10 cellular contexts compared by ENCODE assay signal in the genomic region with DNA sequence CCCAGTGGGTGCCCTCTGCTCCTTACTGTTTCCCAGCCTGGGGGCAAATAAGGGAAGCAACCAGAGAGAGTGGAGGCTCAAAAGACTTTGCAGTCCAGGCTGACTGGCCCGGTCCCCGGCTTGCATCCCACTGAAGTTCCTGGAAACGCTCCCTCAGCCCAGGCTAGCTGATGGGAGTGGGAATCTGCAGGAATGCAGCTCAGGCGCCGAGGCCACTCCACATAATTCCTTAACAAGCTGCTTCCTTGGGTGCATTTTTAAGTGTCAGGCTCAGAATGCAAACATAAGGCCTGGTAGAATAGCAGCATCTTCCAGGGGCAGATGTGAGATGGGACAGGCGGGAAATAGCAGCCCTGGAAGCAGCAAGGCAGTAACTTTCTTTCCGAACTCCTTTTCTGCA. TPM values are rescaled to one million over a fixed set of nuclear protein-coding genes. Genes with fewer than 3 reads are reported as not detected.
A peak's percentile ranks its signal among the peaks of the same experiment; 100 is the strongest.
DNase-seq lines count a peak whose midpoint lies in the region; ATAC-seq and TF ChIP-seq lines count a peak whose summit lies in the region.
"Had no signal": no experiment of that assay in that cellular context is flagged by ENCODE, and none has a peak within 500 bp of the region (broad histone marks: within the 10 kb centered on the region; RNA-seq: fewer than 3 reads in every experiment).

No MANE protein-coding gene starts in this region.

- H3K4me1 Mint-ChIP-seq in dendritic cell treated with granulocyte-macrophage colony-stimulating factor and Interleukin-4, amounts not matched to agents 40 ng/mL and 50 ng/mL, for 4 days (ENCODE audit: low read depth) = peaks cover 33% of the 10 kb centered on the region
- H3K4me1 Mint-ChIP-seq in activated CD4-positive, alpha-beta T cell treated with anti-CD3 and anti-CD28 coated beads, Interleukin-2, amount 10 ng/mL, durations not matched to agents 24 days and 14 days = peaks cover 6% of the 10 kb centered on the region

- H3K4me1 ChIP-seq in muscle layer of duodenum (ENCODE audit: control insufficient read depth in 1 of 2, insufficient read depth in 2 of 2, low read length in 2 of 2) = peaks cover 53 to 73% of the 10 kb centered on the region in 2 donors
- peaks cover 15 to 73% (median 67%) of the 10 kb centered on the region in 4 donors for H3K4me1 ChIP-seq in tibial artery

- H3K9me3 Mint-ChIP-seq in dendritic cell treated with granulocyte-macrophage colony-stimulating factor and Interleukin-4, amounts not matched to agents 40 ng/mL and 50 ng/mL, for 4 days = no peaks in the 10 kb centered on the region
- no peaks in the 10 kb centered on the region for H3K9me3 Mint-ChIP-seq in activated CD4-positive, alpha-beta T cell treated with anti-CD3 and anti-CD28 coated beads, Interleukin-2, amount 10 ng/mL, durations not matched to agents 24 days and 14 days
- H3K9me3 Mint-ChIP-seq: stimulated activated effector memory CD8-positive, alpha-beta T cell treated with anti-CD3 and anti-CD28 coated beads, Interleukin-12 subunit alpha, Interleukin-12 subunit beta, amount 100 ng/mL, for 72 hours had no signal

- no peak for TF ChIP-seq CTCF in LNCaP clone FGC (IDR thresholded peaks at IDR 0.05; ENCODE audit: control insufficient read depth, extremely low read depth, insufficient read depth)
- no peak for TF ChIP-seq CTCF in tibial artery (IDR thresholded peaks at IDR 0.05)

- H3K36me3 ChIP-seq in muscle layer of duodenum (ENCODE audit: control insufficient read depth in 1 of 2, insufficient read depth in 2 of 2, low read length in 2 of 2) (peaks cover 16 to 21% of the 10 kb centered on the region in 2 donors), tibial artery (peaks cover 6 to 11% (median 7%) of the 10 kb centered on the region in 3 donors)

- intact Hi-C loops in dendritic cell treated with granulocyte-macrophage colony-stimulating factor and Interleukin-4, amounts not matched to agents 40 ng/mL and 50 ng/mL, for 4 days (cut with micrococcal nuclease) = no loop called here
- intact Hi-C loops in tibial artery (cut with DNase I; ENCODE audit: low total_unique reads) = no loop called here
- intact Hi-C loops in activated CD4-positive, alpha-beta T cell treated with anti-CD3 and anti-CD28 coated beads, Interleukin-2, amount 10 ng/mL, durations not matched to agents 24 days and 14 days (cut with micrococcal nuclease) = no loop called here

- no peak overlapping the region for H3K4me3 Mint-ChIP-seq in dendritic cell treated with granulocyte-macrophage colony-stimulating factor and Interleukin-4, amounts not matched to agents 40 ng/mL and 50 ng/mL, for 4 days
- no peak overlapping the region for H3K4me3 Mint-ChIP-seq in activated CD4-positive, alpha-beta T cell treated with anti-CD3 and anti-CD28 coated beads, Interleukin-2, amount 10 ng/mL, durations not matched to agents 24 days and 14 days
- H3K4me3 Mint-ChIP-seq: stimulated activated effector memory CD8-positive, alpha-beta T cell treated with anti-CD3 and anti-CD28 coated beads, Interleukin-12 subunit alpha, Interleukin-12 subunit beta, amount 100 ng/mL, for 72 hours had no signal

- H3K27ac ChIP-seq in muscle layer of duodenum (ENCODE audit: low read length) = peak overlapping the region; percentile 95
- peak overlapping the region; percentile 71 to 81 for H3K27ac ChIP-seq in tibial artery

- H3K36me3 Mint-ChIP-seq in dendritic cell treated with granulocyte-macrophage colony-stimulating factor and Interleukin-4, amounts not matched to agents 40 ng/mL and 50 ng/mL, for 4 days (ENCODE audit: low read depth) = no peaks in the 10 kb centered on the region
- H3K36me3 Mint-ChIP-seq in activated CD4-positive, alpha-beta T cell treated with anti-CD3 and anti-CD28 coated beads, Interleukin-2, amount 10 ng/mL, durations not matched to agents 24 days and 14 days (ENCODE audit: low read depth) = no peaks in the 10 kb centered on the region
- H3K36me3 Mint-ChIP-seq: stimulated activated effector memory CD8-positive, alpha-beta T cell treated with anti-CD3 and anti-CD28 coated beads, Interleukin-12 subunit alpha, Interleukin-12 subunit beta, amount 100 ng/mL, for 72 hours had no signal

- no peak for ATAC-seq in HG02938 (IDR thresholded peaks at IDR 0.05; ENCODE audit: unreplicated experiment)
- ATAC-seq: stimulated activated effector memory CD8-positive, alpha-beta T cell treated with anti-CD3 and anti-CD28 coated beads, Interleukin-12 subunit alpha, Interleukin-12 subunit beta, amount 100 ng/mL, for 72 hours had no signal

- H3K27me3 Mint-ChIP-seq in dendritic cell treated with granulocyte-macrophage colony-stimulating factor and Interleukin-4, amounts not matched to agents 40 ng/mL and 50 ng/mL, for 4 days = peaks cover 12% of the 10 kb centered on the region
- no peaks in the 10 kb centered on the region for H3K27me3 Mint-ChIP-seq in activated CD4-positive, alpha-beta T cell treated with anti-CD3 and anti-CD28 coated beads, Interleukin-2, amount 10 ng/mL, durations not matched to agents 24 days and 14 days

- H3K27ac Mint-ChIP-seq in dendritic cell treated with granulocyte-macrophage colony-stimulating factor and Interleukin-4, amounts not matched to agents 40 ng/mL and 50 ng/mL, for 4 days = peak overlapping the region; percentile 35
- no peak overlapping the region for H3K27ac Mint-ChIP-seq in activated CD4-positive, alpha-beta T cell treated with anti-CD3 and anti-CD28 coated beads, Interleukin-2, amount 10 ng/mL, durations not matched to agents 24 days and 14 days
- H3K27ac Mint-ChIP-seq: stimulated activated effector memory CD8-positive, alpha-beta T cell treated with anti-CD3 and anti-CD28 coated beads, Interleukin-12 subunit alpha, Interleukin-12 subunit beta, amount 100 ng/mL, for 72 hours had no signal

- H3K27me3 ChIP-seq in muscle layer of duodenum (ENCODE audit: low read depth, low read length) (no peaks in the 10 kb centered on the region), tibial artery (no peaks in the 10 kb centered on the region)

- no peaks in the 10 kb centered on the region for H3K9me3 ChIP-seq in muscle layer of duodenum (ENCODE audit: control insufficient read depth in 1 of 2, low read length in 2 of 2)
- H3K9me3 ChIP-seq in tibial artery = no peaks in the 10 kb centered on the region

- DNase-seq in LNCaP clone FGC (ENCODE audit: low read depth) (no peak), tibial artery (no peak), NOMO-1 (lab: John Stamatoyannopoulos, UW; ENCODE audit: unreplicated experiment in 2 of 2) (no peak)
- DNase-seq in activated CD4-positive, alpha-beta T cell treated with anti-CD3 and anti-CD28 coated beads, Interleukin-2, amount 10 ng/mL, durations not matched to agents 24 days and 14 days = no peak
- DNase-seq: activated CD8-positive, alpha-beta memory T cell treated with anti-CD3 and anti-CD28 coated beads, Interleukin-2, amount 50 U/mL, for 4 hours; NCI-H187 had no signal

- H3K4me3 ChIP-seq in LNCaP clone FGC (ENCODE audit: low read depth, low read length) (peak overlapping the region; percentile 14), muscle layer of duodenum (ENCODE audit: low read depth in 1 of 2, low read length in 2 of 2) (no peak overlapping the region), tibial artery (no peak overlapping the region)

RNA-seq across cellular contexts. Expression of gene RPL27A, which starts 39.1 kb away (rescaled TPM):
- 738 and 745 TPM in 2 replicates for total RNA-seq in activated CD4-positive, alpha-beta T cell treated with anti-CD3 and anti-CD28 coated beads, Interleukin-2, amount 10 ng/mL, durations not matched to agents 24 days and 14 days

RNA-seq across cellular contexts. Expression of gene TRIM66, which starts 39.3 kb away (rescaled TPM):
- total RNA-seq in activated CD4-positive, alpha-beta T cell treated with anti-CD3 and anti-CD28 coated beads, Interleukin-2, amount 10 ng/mL, durations not matched to agents 24 days and 14 days = 11.9 and 13.4 TPM in 2 replicates
